In the genomic region with DNA sequence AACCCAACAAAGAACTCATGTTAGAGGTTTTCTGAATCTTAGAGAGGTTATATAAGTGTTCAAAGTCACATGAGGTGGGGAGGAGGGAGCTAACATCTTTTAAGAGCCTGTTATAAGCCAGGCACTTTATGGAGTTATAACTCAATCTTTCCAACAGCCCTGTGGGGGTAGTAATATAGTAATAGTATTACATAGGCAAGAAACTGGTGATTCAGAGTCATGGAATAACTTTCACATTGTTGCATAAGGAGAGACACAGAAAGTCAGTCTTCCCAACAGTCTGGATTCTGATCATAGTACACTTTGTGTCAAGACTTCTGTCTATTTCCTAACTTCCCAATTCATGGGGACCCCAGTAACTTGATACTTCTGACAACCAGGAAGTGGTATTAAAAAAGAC, we compare ENCODE assay signal across 26 cellular contexts.
DNase-seq lines count a peak whose midpoint lies in the region; TF ChIP-seq lines count a peak whose summit lies in the region.
"Had no signal": no experiment of that assay in that cellular context is flagged by ENCODE, and none has a peak within 500 bp of the region (broad histone marks: within the 10 kb centered on the region; RNA-seq: fewer than 3 reads in every experiment).

No MANE protein-coding gene starts in this region.

- no peaks in the 10 kb centered on the region for H4K20me1 ChIP-seq in hepatocyte (ENCODE audit: insufficient read depth, poor library complexity, severe bottlenecking)

- intact Hi-C loops in CD4-positive, alpha-beta memory T cell (cut with micrococcal nuclease) = loop anchor here (10.0 kb wide), 1 partner anchor 427 kb away; no protein-coding TSS in a partner anchor

- no peaks in the 10 kb centered on the region for H3K9me2 ChIP-seq in hepatocyte (replicated peaks; ENCODE audit: insufficient read depth)

- DNase-seq in AG09309 (ENCODE audit: low read depth) = peak; percentile 48
- peak; percentile 15 for DNase-seq in RKO (ENCODE audit: low spot score)
- peak; percentile 85 for DNase-seq in dedifferentiated amniotic fluid mesenchymal stem cell (ENCODE audit: extremely low spot score)
- peak; percentile 19 for DNase-seq in hepatocyte (ENCODE audit: low spot score)
- no peak for DNase-seq in CD4-positive, alpha-beta memory T cell
- no peak for DNase-seq in stimulated activated CD4-positive, alpha-beta T cell treated with anti-CD3 and anti-CD28 coated beads, Interleukin-1b, Interleukin-23, amount 100 ng/mL, for 48 hours
- no peak for DNase-seq in NCI-H2227 treated with DMSO at 0.1 percent for 48 hours (lab: John Stamatoyannopoulos, UW)
- no peak for DNase-seq in NCI-H1092 (lab: John Stamatoyannopoulos, UW)
- DNase-seq: activated CD4-positive, CD25-positive, alpha-beta regulatory T cell; C1 segment of cervical spinal cord; hypothalamus; Kasumi-1; kidney; mesendoderm; naive thymus-derived CD8-positive, alpha-beta T cell; NCI-H1417; NCI-H69; pancreas; stimulated activated CD4-positive, alpha-beta T cell treated with anti-CD3 and anti-CD28 coated beads, Interleukin-4, amount 100 ng/mL, for 1 hour; stimulated activated naive CD8-positive, alpha-beta T cell treated with anti-CD3 and anti-CD28 coated beads, Interleukin-15, amount 100 ng/mL, for 72 hours; trophoblast cell had no signal

- H3K9me3 ChIP-seq in hepatocyte (ENCODE audit: low read depth) = no peaks in the 10 kb centered on the region
- no peaks in the 10 kb centered on the region for H3K9me3 ChIP-seq in CD4-positive, alpha-beta memory T cell (ENCODE audit: control insufficient read depth in 1 of 2, low read length in 2 of 2)
- H3K9me3 ChIP-seq: A549, pancreas had no signal

- H3K36me3 Mint-ChIP-seq in CD4-positive, alpha-beta memory T cell = no peaks in the 10 kb centered on the region

- H3K27me3 ChIP-seq in hepatocyte = no peaks in the 10 kb centered on the region
- H3K27me3 ChIP-seq in CD4-positive, alpha-beta memory T cell (ENCODE audit: insufficient read depth, low read length) = no peaks in the 10 kb centered on the region
- H3K27me3 ChIP-seq: pancreas had no signal

- H3K27me3 Mint-ChIP-seq in CD4-positive, alpha-beta memory T cell = peaks cover 4 to 9% of the 10 kb centered on the region in 2 donors

- H3K4me1 Mint-ChIP-seq in CD4-positive, alpha-beta memory T cell = peaks cover 4 to 12% (median 10%) of the 10 kb centered on the region in 4 donors

- no peak overlapping the region for H3K27ac ChIP-seq in hepatocyte
- no peak overlapping the region for H3K27ac ChIP-seq in CD4-positive, alpha-beta memory T cell (ENCODE audit: low read depth, low read length)
- H3K27ac ChIP-seq: A549, pancreas had no signal

- POLR2A ChIA-PET in CD4-positive, alpha-beta memory T cell (lab: Charles Lee; ENCODE audit: partially characterized antibody) = no interaction called here

- H3K4me2 ChIP-seq in hepatocyte = no peak overlapping the region
- H3K4me2 ChIP-seq: A549, GM23338 had no signal

- H3K79me2 ChIP-seq in hepatocyte = no peaks in the 10 kb centered on the region

- H3K36me3 ChIP-seq in hepatocyte (replicated peaks; ENCODE audit: insufficient read depth, low read depth) = no peaks in the 10 kb centered on the region
- H3K36me3 ChIP-seq in CD4-positive, alpha-beta memory T cell (ENCODE audit: insufficient read depth, low read length) = no peaks in the 10 kb centered on the region
- H3K36me3 ChIP-seq: pancreas had no signal

- H3K27ac Mint-ChIP-seq in CD4-positive, alpha-beta memory T cell = no peak overlapping the region
- H3K27ac Mint-ChIP-seq: activated naive CD4-positive, alpha-beta T cell treated with anti-CD3 and anti-CD28 coated beads, Interleukin-2, amount 50 U/mL, for 72 hours; GM23338; naive thymus-derived CD8-positive, alpha-beta T cell; T-helper 1 cell treated with Interleukin-12 subunit alpha and Interleukin-12 subunit beta and Interleukin-4 antibody, amounts not matched to agents 30 μg/mL and 1 μg/mL, for 36 hours had no signal

- peaks cover 0 to 10% (median under 1%) of the 10 kb centered on the region in 8 donors for H3K9me3 Mint-ChIP-seq in CD4-positive, alpha-beta memory T cell
- H3K9me3 Mint-ChIP-seq: T-helper 1 cell treated with Interleukin-12 subunit alpha and Interleukin-12 subunit beta and Interleukin-4 antibody, amounts not matched to agents 30 μg/mL and 1 μg/mL, for 36 hours had no signal

- TF ChIP-seq CTCF in AG09309 (IDR thresholded peaks at IDR 0.05; ENCODE audit: control insufficient read depth, insufficient read depth, low read depth, low read length, missing control alignments) (no peak), hepatocyte (IDR thresholded peaks at IDR 0.05; ENCODE audit: poor library complexity) (no peak)

- no peak overlapping the region for H3K4me3 ChIP-seq in AG09309 (ENCODE audit: control insufficient read depth, low read depth, low read length)
- H3K4me3 ChIP-seq in hepatocyte = no peak overlapping the region
- no peak overlapping the region for H3K4me3 ChIP-seq in CD4-positive, alpha-beta memory T cell (ENCODE audit: low read length in 2 of 2)
- H3K4me3 ChIP-seq: A549, GM23338, pancreas, skin epidermis had no signal

- CTCF ChIA-PET in CD4-positive, alpha-beta memory T cell (lab: Charles Lee; ENCODE audit: partially characterized antibody) = interaction anchor here (1.2 kb wide), 1 partner anchor 10 kb away, joined by 3 read pairs; no protein-coding TSS in a partner anchor

- H2AFZ ChIP-seq in hepatocyte = no peak overlapping the region
- H2AFZ ChIP-seq: GM23338 had no signal

- no peak overlapping the region for H3K4me3 Mint-ChIP-seq in CD4-positive, alpha-beta memory T cell
- H3K4me3 Mint-ChIP-seq: GM23338; naive thymus-derived CD8-positive, alpha-beta T cell; stimulated activated naive CD8-positive, alpha-beta T cell treated with anti-CD3 and anti-CD28 coated beads, Interleukin-15, amount 100 ng/mL, for 72 hours; T-helper 1 cell treated with Interleukin-12 subunit alpha and Interleukin-12 subunit beta and Interleukin-4 antibody, amounts not matched to agents 30 μg/mL and 1 μg/mL, for 36 hours had no signal

- H3K4me1 ChIP-seq in hepatocyte (ENCODE audit: insufficient read depth) = no peaks in the 10 kb centered on the region
- peaks cover 7% of the 10 kb centered on the region for H3K4me1 ChIP-seq in CD4-positive, alpha-beta memory T cell (ENCODE audit: insufficient read depth, low read length)
- H3K4me1 ChIP-seq: pancreas had no signal

Comparison
In these comparisons a context has a peak if more than half of its experiments do, and no peak if none do; other contexts are left out.
1. DNase-seq: peak in AG09309 (single experiment), RKO (single experiment), dedifferentiated amniotic fluid mesenchymal stem cell (single experiment) and hepatocyte (single experiment); none in CD4-positive, alpha-beta memory T cell (0 of 5), stimulated activated CD4-positive, alpha-beta T cell treated with anti-CD3 and anti-CD28 coated beads, Interleukin-1b, Interleukin-23, amount 100 ng/mL, for 48 hours (single experiment), NCI-H2227 treated with DMSO at 0.1 percent for 48 hours (single experiment) and NCI-H1092 (single experiment).